ENCODE assay signal across 20 cellular contexts in genomic region chr17:44925731-44926697, GRCh38. TPM values are rescaled to one million over a fixed set of nuclear protein-coding genes. Genes with fewer than 3 reads are reported as not detected.
"Had no signal": no experiment of that assay in that cellular context is flagged by ENCODE, and none has a peak within 500 bp of the region (broad histone marks: within the 10 kb centered on the region; RNA-seq: fewer than 3 reads in every experiment).

No MANE protein-coding gene starts in this region.

- H3K9me3 ChIP-seq: adrenal gland, esophagus squamous epithelium, left ventricle myocardium inferior, neutrophil, suprapubic skin had no signal

- H3K27ac ChIP-seq: adrenal gland, esophagus squamous epithelium, left ventricle myocardium inferior, neutrophil, suprapubic skin had no signal

- H3K4me3 ChIP-seq: adrenal gland, esophagus squamous epithelium, left ventricle myocardium inferior, suprapubic skin had no signal

- H3K36me3 Mint-ChIP-seq: naive thymus-derived CD8-positive, alpha-beta T cell had no signal

- ATAC-seq: activated CD4-positive, CD25-positive, alpha-beta regulatory T cell treated with anti-CD3 and anti-CD28 coated beads, Interleukin-2, amount 50 U/mL, for 24 hours; activated T-cell treated with anti-CD3 and anti-CD28 coated beads, Interleukin-2, amount 50 U/mL, for 72 hours; naive thymus-derived CD8-positive, alpha-beta T cell had no signal

- H3K27me3 ChIP-seq: adrenal gland, esophagus squamous epithelium, suprapubic skin had no signal

- H3K4me1 Mint-ChIP-seq: naive thymus-derived CD8-positive, alpha-beta T cell had no signal

- H3K9me3 Mint-ChIP-seq: activated T-cell treated with anti-CD3 and anti-CD28 coated beads, Interleukin-2, amount 50 U/mL, for 72 hours; naive thymus-derived CD8-positive, alpha-beta T cell; stimulated activated naive CD8-positive, alpha-beta T cell treated with anti-CD3 and anti-CD28 coated beads, Interleukin-15, Interleukin-2, amounts not matched to agents 100 ng/mL and 50 ng/mL, for 24 hours had no signal

- H3K27ac Mint-ChIP-seq: activated T-cell treated with anti-CD3 and anti-CD28 coated beads, Interleukin-2, amount 50 U/mL, for 72 hours; stimulated activated naive CD8-positive, alpha-beta T cell treated with anti-CD3 and anti-CD28 coated beads, Interleukin-15, Interleukin-2, amounts not matched to agents 100 ng/mL and 50 ng/mL, for 24 hours had no signal

- DNase-seq: activated CD8-positive, alpha-beta memory T cell treated with anti-CD3 and anti-CD28 coated beads, Interleukin-2, amount 50 U/mL, for 48 hours; activated naive CD4-positive, alpha-beta T cell; activated T-cell treated with anti-CD3 and anti-CD28 coated beads, Interleukin-2, amount 50 U/mL, for 72 hours; central memory CD4-positive, alpha-beta T cell; cortex of kidney; effector CD4-positive, alpha-beta T cell; esophagus squamous epithelium; hippocampal formation; mesenchymal stem cell; small intestine; stimulated activated CD4-positive, alpha-beta T cell treated with anti-CD3 and anti-CD28 coated beads, Interleukin-4, amount 100 ng/mL, for 4 hours; stimulated activated CD8-positive, alpha-beta memory T cell treated with anti-CD3 and anti-CD28 coated beads, Interleukin-4, amount 100 ng/mL, for 48 hours; trophoblast cell had no signal

- H3K4me1 ChIP-seq: adrenal gland, esophagus squamous epithelium, suprapubic skin had no signal

- H3K36me3 ChIP-seq: adrenal gland, left ventricle myocardium inferior, suprapubic skin had no signal

- H3K4me3 Mint-ChIP-seq: activated T-cell treated with anti-CD3 and anti-CD28 coated beads, Interleukin-2, amount 50 U/mL, for 72 hours; naive thymus-derived CD8-positive, alpha-beta T cell; stimulated activated naive CD8-positive, alpha-beta T cell treated with anti-CD3 and anti-CD28 coated beads, Interleukin-15, Interleukin-2, amounts not matched to agents 100 ng/mL and 50 ng/mL, for 24 hours had no signal

RNA-seq across cellular contexts. Expression of gene GFAP, which starts 10.7 kb away (rescaled TPM):
- total RNA-seq: activated T-cell treated with anti-CD3 and anti-CD28 coated beads, Interleukin-2, amount 50 U/mL, for 72 hours; esophagus squamous epithelium; naive thymus-derived CD8-positive, alpha-beta T cell had no signal

RNA-seq across cellular contexts. Expression of gene KIF18B, which starts 21.6 kb away (rescaled TPM):
- total RNA-seq: naive thymus-derived CD8-positive, alpha-beta T cell had no signal
- polyA plus RNA-seq: naive thymus-derived CD8-positive, alpha-beta T cell had no signal

RNA-seq across cellular contexts. Expression of gene C1QL1, which starts 42.1 kb away (rescaled TPM):
- total RNA-seq: naive thymus-derived CD8-positive, alpha-beta T cell; suprapubic skin had no signal
- polyA plus RNA-seq: naive thymus-derived CD8-positive, alpha-beta T cell had no signal
